In genomic region chr4:155094421-155094820, GRCh38 we compare ENCODE assay signal across 18 cellular contexts.
A peak's percentile ranks its signal among the peaks of the same experiment; 100 is the strongest.
DNase-seq lines count a peak whose midpoint lies in the region; ATAC-seq and TF ChIP-seq lines count a peak whose summit lies in the region.
"Had no signal": no experiment of that assay in that cellular context is flagged by ENCODE, and none has a peak within 500 bp of the region (broad histone marks: within the 10 kb centered on the region; RNA-seq: fewer than 3 reads in every experiment).

No MANE protein-coding gene starts in this region.

- no peaks in the 10 kb centered on the region for H3K4me1 ChIP-seq in adipocyte (ENCODE audit: control insufficient read depth, insufficient read depth, low read length)
- H3K4me1 ChIP-seq: BLaER1, Caco-2, SJCRH30 had no signal

- ATAC-seq in HG02588 (IDR thresholded peaks at IDR 0.05; ENCODE audit: unreplicated experiment): no peak

- no peak overlapping the region for H3K9ac ChIP-seq in adipocyte (ENCODE audit: low read length)
- H3K9ac ChIP-seq: BLaER1 had no signal

- no peak overlapping the region for H3K4me3 ChIP-seq in adipocyte (ENCODE audit: low read length)
- H3K4me3 ChIP-seq in choroid plexus epithelial cell (ENCODE audit: low read depth, low read length): no peak overlapping the region
- H3K4me3 ChIP-seq in fibroblast of villous mesenchyme (ENCODE audit: low read depth, low read length): no peak overlapping the region
- H3K4me3 ChIP-seq: BLaER1, SJCRH30 had no signal

- H3K36me3 ChIP-seq in adipocyte (ENCODE audit: control insufficient read depth, insufficient read depth, low read length, severe bottlenecking): no peaks in the 10 kb centered on the region
- H3K36me3 ChIP-seq: BLaER1, SJCRH30 had no signal

- H3K27me3 ChIP-seq in adipocyte (replicated peaks; ENCODE audit: control insufficient read depth, insufficient read depth, low read length): no peaks in the 10 kb centered on the region
- H3K27me3 ChIP-seq: BLaER1, SJCRH30 had no signal

- TF ChIP-seq CTCF in choroid plexus epithelial cell (conservative IDR thresholded peaks at IDR 0.05; ENCODE audit: low read depth, low read length) (no peak), fibroblast of villous mesenchyme (IDR thresholded peaks at IDR 0.05; ENCODE audit: insufficient read depth, low read depth, low read length) (no peak)

- DNase-seq in adipocyte (ENCODE audit: low read depth): peak; percentile 72
- DNase-seq in choroid plexus epithelial cell (ENCODE audit: low read depth): peak; percentile 18
- peak; percentile 0 for DNase-seq in fibroblast of villous mesenchyme (ENCODE audit: low read depth)
- no peak for DNase-seq in NCI-H146 treated with DMSO at 0.1 percent for 48 hours (lab: John Stamatoyannopoulos, UW; ENCODE audit: unreplicated experiment)
- DNase-seq in activated gamma-delta T cell (lab: John Stamatoyannopoulos, UW): no peak
- DNase-seq in GM19240 (ENCODE audit: insufficient read length, low spot score): no peak
- DNase-seq: Caco-2; CD4-positive, alpha-beta T cell; DND-41; Kasumi-1; NCI-H1417; NCI-H187; NCI-H446; NCI-H526 treated with DMSO at 0.1 percent for 48 hours; OCI-M1; SJCRH30 had no signal

- H3K9me3 ChIP-seq in adipocyte (ENCODE audit: control insufficient read depth, low read length): no peaks in the 10 kb centered on the region
- H3K9me3 ChIP-seq: BLaER1, Caco-2, SJCRH30 had no signal

Comparison
In these comparisons a context has a peak if more than half of its experiments do, and no peak if none do; other contexts are left out.
1. DNase-seq: peak in adipocyte (single experiment), choroid plexus epithelial cell (single experiment) and fibroblast of villous mesenchyme (single experiment); none in NCI-H146 treated with DMSO at 0.1 percent for 48 hours (single experiment), activated gamma-delta T cell (single experiment) and GM19240 (single experiment).